ENCODE assay signal across 2 cellular contexts in the genomic region with DNA sequence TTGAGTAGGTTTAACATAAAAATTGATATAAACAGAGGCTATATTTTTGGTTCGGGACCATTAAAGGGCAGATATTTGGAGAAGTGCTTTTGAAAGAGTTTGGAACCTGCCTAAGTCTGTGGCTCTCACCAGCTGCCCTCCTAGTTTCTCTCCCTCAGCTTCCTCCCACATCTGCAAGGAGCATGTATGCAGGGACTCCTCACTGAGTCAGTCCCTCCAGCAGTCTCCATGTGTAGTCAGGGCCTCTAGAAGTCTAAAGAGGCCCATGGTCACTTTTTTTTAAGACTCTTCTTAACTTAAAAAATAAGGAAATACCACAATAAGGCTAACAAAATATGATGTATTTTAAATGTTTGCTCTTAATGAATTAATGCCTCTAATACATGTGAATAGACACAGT.
TF ChIP-seq lines count a peak whose summit lies in the region.

No MANE protein-coding gene starts in this region.

TF ChIP-seq in IMR-90, 13 proteins besides CTCF, POLR2A, EP300 and RAD21:
- TF ChIP-seq, protein P1, sequence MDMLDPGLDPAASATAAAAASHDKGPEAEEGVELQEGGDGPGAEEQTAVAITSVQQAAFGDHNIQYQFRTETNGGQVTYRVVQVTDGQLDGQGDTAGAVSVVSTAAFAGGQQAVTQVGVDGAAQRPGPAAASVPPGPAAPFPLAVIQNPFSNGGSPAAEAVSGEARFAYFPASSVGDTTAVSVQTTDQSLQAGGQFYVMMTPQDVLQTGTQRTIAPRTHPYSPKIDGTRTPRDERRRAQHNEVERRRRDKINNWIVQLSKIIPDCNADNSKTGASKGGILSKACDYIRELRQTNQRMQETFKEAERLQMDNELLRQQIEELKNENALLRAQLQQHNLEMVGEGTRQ (IDR thresholded peaks at IDR 0.05; ENCODE audit: low read depth, low read length): no peak
- no peak for TF ChIP-seq SMC3 (IDR thresholded peaks at IDR 0.05; ENCODE audit: low read depth, low read length)
- no peak for TF ChIP-seq RFX5 (IDR thresholded peaks at IDR 0.05; ENCODE audit: low read depth, low read length)
- TF ChIP-seq CHD1 (IDR thresholded peaks at IDR 0.05; ENCODE audit: low read depth, low read length): no peak
- no peak for TF ChIP-seq MXI1 (IDR thresholded peaks at IDR 0.05; ENCODE audit: borderline replicate concordance, low read depth, low read length)
- no peak for TF ChIP-seq MAFK (IDR thresholded peaks at IDR 0.05; ENCODE audit: low read depth, low read length)
- no peak for TF ChIP-seq RCOR1 (IDR thresholded peaks at IDR 0.05; ENCODE audit: insufficient replicate concordance, low read length)
- no peak for TF ChIP-seq FOS (IDR thresholded peaks at IDR 0.05; ENCODE audit: low read depth, low read length)
- no peak for TF ChIP-seq BHLHE40 (IDR thresholded peaks at IDR 0.05; ENCODE audit: low read depth, low read length)
- no peak for TF ChIP-seq MAZ (IDR thresholded peaks at IDR 0.05; ENCODE audit: borderline replicate concordance, low read depth, low read length)
- TF ChIP-seq, protein P2, sequence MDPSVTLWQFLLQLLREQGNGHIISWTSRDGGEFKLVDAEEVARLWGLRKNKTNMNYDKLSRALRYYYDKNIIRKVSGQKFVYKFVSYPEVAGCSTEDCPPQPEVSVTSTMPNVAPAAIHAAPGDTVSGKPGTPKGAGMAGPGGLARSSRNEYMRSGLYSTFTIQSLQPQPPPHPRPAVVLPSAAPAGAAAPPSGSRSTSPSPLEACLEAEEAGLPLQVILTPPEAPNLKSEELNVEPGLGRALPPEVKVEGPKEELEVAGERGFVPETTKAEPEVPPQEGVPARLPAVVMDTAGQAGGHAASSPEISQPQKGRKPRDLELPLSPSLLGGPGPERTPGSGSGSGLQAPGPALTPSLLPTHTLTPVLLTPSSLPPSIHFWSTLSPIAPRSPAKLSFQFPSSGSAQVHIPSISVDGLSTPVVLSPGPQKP (IDR thresholded peaks at IDR 0.05; ENCODE audit: borderline replicate concordance, low read depth, low read length): no peak
- no peak for TF ChIP-seq CEBPB (IDR thresholded peaks at IDR 0.05; ENCODE audit: low read depth, low read length)
- TF ChIP-seq NFE2L2 (IDR thresholded peaks at IDR 0.05; ENCODE audit: low read depth, low read length): no peak

TF ChIP-seq in WTC11, 78 proteins besides CTCF, POLR2A, EP300 and RAD21:
- TF ChIP-seq ZNF317 (CRISPR knock-in tag; IDR thresholded peaks at IDR 0.05; ENCODE audit: borderline replicate concordance, low read depth) (no peak), ZNF138 (CRISPR knock-in tag; conservative IDR thresholded peaks at IDR 0.05) (no peak), IRF2 (CRISPR knock-in tag; IDR thresholded peaks at IDR 0.05; ENCODE audit: borderline replicate concordance, low read depth) (no peak), FOXK1 (CRISPR knock-in tag; IDR thresholded peaks at IDR 0.05) (no peak), RELA (CRISPR knock-in tag; IDR thresholded peaks at IDR 0.05; ENCODE audit: borderline replicate concordance) (no peak), NFE2L1 (CRISPR knock-in tag; IDR thresholded peaks at IDR 0.05) (no peak), PRRX2 (CRISPR knock-in tag; IDR thresholded peaks at IDR 0.05) (no peak)
- TF ChIP-seq, protein P3, sequence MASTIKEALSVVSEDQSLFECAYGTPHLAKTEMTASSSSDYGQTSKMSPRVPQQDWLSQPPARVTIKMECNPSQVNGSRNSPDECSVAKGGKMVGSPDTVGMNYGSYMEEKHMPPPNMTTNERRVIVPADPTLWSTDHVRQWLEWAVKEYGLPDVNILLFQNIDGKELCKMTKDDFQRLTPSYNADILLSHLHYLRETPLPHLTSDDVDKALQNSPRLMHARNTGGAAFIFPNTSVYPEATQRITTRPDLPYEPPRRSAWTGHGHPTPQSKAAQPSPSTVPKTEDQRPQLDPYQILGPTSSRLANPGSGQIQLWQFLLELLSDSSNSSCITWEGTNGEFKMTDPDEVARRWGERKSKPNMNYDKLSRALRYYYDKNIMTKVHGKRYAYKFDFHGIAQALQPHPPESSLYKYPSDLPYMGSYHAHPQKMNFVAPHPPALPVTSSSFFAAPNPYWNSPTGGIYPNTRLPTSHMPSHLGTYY (CRISPR knock-in tag; IDR thresholded peaks at IDR 0.05): no peak
- TF ChIP-seq, protein P4, sequence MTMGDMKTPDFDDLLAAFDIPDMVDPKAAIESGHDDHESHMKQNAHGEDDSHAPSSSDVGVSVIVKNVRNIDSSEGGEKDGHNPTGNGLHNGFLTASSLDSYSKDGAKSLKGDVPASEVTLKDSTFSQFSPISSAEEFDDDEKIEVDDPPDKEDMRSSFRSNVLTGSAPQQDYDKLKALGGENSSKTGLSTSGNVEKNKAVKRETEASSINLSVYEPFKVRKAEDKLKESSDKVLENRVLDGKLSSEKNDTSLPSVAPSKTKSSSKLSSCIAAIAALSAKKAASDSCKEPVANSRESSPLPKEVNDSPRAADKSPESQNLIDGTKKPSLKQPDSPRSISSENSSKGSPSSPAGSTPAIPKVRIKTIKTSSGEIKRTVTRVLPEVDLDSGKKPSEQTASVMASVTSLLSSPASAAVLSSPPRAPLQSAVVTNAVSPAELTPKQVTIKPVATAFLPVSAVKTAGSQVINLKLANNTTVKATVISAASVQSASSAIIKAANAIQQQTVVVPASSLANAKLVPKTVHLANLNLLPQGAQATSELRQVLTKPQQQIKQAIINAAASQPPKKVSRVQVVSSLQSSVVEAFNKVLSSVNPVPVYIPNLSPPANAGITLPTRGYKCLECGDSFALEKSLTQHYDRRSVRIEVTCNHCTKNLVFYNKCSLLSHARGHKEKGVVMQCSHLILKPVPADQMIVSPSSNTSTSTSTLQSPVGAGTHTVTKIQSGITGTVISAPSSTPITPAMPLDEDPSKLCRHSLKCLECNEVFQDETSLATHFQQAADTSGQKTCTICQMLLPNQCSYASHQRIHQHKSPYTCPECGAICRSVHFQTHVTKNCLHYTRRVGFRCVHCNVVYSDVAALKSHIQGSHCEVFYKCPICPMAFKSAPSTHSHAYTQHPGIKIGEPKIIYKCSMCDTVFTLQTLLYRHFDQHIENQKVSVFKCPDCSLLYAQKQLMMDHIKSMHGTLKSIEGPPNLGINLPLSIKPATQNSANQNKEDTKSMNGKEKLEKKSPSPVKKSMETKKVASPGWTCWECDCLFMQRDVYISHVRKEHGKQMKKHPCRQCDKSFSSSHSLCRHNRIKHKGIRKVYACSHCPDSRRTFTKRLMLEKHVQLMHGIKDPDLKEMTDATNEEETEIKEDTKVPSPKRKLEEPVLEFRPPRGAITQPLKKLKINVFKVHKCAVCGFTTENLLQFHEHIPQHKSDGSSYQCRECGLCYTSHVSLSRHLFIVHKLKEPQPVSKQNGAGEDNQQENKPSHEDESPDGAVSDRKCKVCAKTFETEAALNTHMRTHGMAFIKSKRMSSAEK (CRISPR knock-in tag; IDR thresholded peaks at IDR 0.05; ENCODE audit: borderline replicate concordance): no peak
- TF ChIP-seq, protein P5, sequence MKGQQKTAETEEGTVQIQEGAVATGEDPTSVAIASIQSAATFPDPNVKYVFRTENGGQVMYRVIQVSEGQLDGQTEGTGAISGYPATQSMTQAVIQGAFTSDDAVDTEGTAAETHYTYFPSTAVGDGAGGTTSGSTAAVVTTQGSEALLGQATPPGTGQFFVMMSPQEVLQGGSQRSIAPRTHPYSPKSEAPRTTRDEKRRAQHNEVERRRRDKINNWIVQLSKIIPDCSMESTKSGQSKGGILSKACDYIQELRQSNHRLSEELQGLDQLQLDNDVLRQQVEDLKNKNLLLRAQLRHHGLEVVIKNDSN (CRISPR knock-in tag; IDR thresholded peaks at IDR 0.05): no peak
- TF ChIP-seq, protein P1 (CRISPR knock-in tag; IDR thresholded peaks at IDR 0.05): no peak
- TF ChIP-seq, protein P6, sequence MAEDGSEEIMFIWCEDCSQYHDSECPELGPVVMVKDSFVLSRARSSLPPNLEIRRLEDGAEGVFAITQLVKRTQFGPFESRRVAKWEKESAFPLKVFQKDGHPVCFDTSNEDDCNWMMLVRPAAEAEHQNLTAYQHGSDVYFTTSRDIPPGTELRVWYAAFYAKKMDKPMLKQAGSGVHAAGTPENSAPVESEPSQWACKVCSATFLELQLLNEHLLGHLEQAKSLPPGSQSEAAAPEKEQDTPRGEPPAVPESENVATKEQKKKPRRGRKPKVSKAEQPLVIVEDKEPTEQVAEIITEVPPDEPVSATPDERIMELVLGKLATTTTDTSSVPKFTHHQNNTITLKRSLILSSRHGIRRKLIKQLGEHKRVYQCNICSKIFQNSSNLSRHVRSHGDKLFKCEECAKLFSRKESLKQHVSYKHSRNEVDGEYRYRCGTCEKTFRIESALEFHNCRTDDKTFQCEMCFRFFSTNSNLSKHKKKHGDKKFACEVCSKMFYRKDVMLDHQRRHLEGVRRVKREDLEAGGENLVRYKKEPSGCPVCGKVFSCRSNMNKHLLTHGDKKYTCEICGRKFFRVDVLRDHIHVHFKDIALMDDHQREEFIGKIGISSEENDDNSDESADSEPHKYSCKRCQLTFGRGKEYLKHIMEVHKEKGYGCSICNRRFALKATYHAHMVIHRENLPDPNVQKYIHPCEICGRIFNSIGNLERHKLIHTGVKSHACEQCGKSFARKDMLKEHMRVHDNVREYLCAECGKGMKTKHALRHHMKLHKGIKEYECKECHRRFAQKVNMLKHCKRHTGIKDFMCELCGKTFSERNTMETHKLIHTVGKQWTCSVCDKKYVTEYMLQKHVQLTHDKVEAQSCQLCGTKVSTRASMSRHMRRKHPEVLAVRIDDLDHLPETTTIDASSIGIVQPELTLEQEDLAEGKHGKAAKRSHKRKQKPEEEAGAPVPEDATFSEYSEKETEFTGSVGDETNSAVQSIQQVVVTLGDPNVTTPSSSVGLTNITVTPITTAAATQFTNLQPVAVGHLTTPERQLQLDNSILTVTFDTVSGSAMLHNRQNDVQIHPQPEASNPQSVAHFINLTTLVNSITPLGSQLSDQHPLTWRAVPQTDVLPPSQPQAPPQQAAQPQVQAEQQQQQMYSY (CRISPR knock-in tag; IDR thresholded peaks at IDR 0.05): no peak
